ENCODE assay signal across 16 cellular contexts in genomic region chr13:22064854-22065646, GRCh38.
DNase-seq lines count a peak whose midpoint lies in the region; ATAC-seq lines count a peak whose summit lies in the region.
"Had no signal": no experiment of that assay in that cellular context is flagged by ENCODE, and none has a peak within 500 bp of the region (broad histone marks: within the 10 kb centered on the region; RNA-seq: fewer than 3 reads in every experiment).

No MANE protein-coding gene starts in this region.

- no peaks in the 10 kb centered on the region for H3K27me3 Mint-ChIP-seq in activated T-cell treated with anti-CD3 and anti-CD28 coated beads, Interleukin-2, amount 50 U/mL, for 72 hours (ENCODE audit: low read depth)
- H3K27me3 Mint-ChIP-seq in T-helper 2 cell treated with Interferon-gamma antibody and Interleukin-4, amounts not matched to agents 5 μg/mL and 100 μg/mL, for 36 hours (ENCODE audit: low read depth), result no peaks in the 10 kb centered on the region

- peaks cover 2% of the 10 kb centered on the region in 2 donors for H3K36me3 Mint-ChIP-seq in activated T-cell treated with anti-CD3 and anti-CD28 coated beads, Interleukin-2, amount 50 U/mL, for 72 hours (ENCODE audit: insufficient read depth in 2 of 2)
- H3K36me3 Mint-ChIP-seq in stimulated activated effector memory CD8-positive, alpha-beta T cell treated with anti-CD3 and anti-CD28 coated beads, Interleukin-12 subunit alpha, Interleukin-12 subunit beta, amount 100 ng/mL, for 72 hours, result peaks cover 24% of the 10 kb centered on the region
- H3K36me3 Mint-ChIP-seq in T-helper 2 cell treated with Interferon-gamma antibody and Interleukin-4, amounts not matched to agents 5 μg/mL and 100 μg/mL, for 36 hours (ENCODE audit: low read depth), result no peaks in the 10 kb centered on the region

- no peaks in the 10 kb centered on the region for H3K9me3 Mint-ChIP-seq in activated T-cell treated with anti-CD3 and anti-CD28 coated beads, Interleukin-2, amount 50 U/mL, for 72 hours
- H3K9me3 Mint-ChIP-seq in stimulated activated effector memory CD8-positive, alpha-beta T cell treated with anti-CD3 and anti-CD28 coated beads, Interleukin-12 subunit alpha, Interleukin-12 subunit beta, amount 100 ng/mL, for 72 hours, result no peaks in the 10 kb centered on the region
- peaks cover 3% of the 10 kb centered on the region for H3K9me3 Mint-ChIP-seq in T-helper 2 cell treated with Interferon-gamma antibody and Interleukin-4, amounts not matched to agents 5 μg/mL and 100 μg/mL, for 36 hours

- DNase-seq in activated T-cell treated with anti-CD3 and anti-CD28 coated beads, Interleukin-2, amount 50 U/mL, for 72 hours, result no peak
- no peak for DNase-seq in activated T-cell treated with anti-CD3 and anti-CD28 coated beads, Interleukin-2, amount 50 U/mL, for 48 hours
- DNase-seq in SW480 (ENCODE audit: low spot score) (peak; percentile 84), islet precursor cell (peak; percentile 68), left lobe of liver (ENCODE audit: low spot score) (no peak), NCI-H524 (lab: John Stamatoyannopoulos, UW) (no peak)
- no peak for DNase-seq in stimulated activated effector memory CD8-positive, alpha-beta T cell treated with anti-CD3 and anti-CD28 coated beads, Interleukin-12 subunit alpha, Interleukin-12 subunit beta, amount 100 ng/mL, for 72 hours (ENCODE audit: low spot score in 2 of 2)
- no peak for DNase-seq in T-helper 2 cell treated with Interferon-gamma antibody and Interleukin-4, amounts not matched to agents 5 μg/mL and 100 μg/mL, for 36 hours (ENCODE audit: low spot score)
- DNase-seq: activated CD4-positive, alpha-beta T cell treated with anti-CD3 and anti-CD28 coated beads for 4 hours; DMS 273 treated with DMSO at 0.1 percent for 48 hours; GDM1; lower lobe of right lung; NCI-H2227 treated with DMSO at 0.1 percent for 48 hours; NK-92 treated with Interleukin-12 subunit alpha and Interleukin-12 subunit beta, amount 100 ng/mL, for 24 hours had no signal

- H3K4me3 Mint-ChIP-seq in activated T-cell treated with anti-CD3 and anti-CD28 coated beads, Interleukin-2, amount 50 U/mL, for 72 hours, result peak overlapping the region; percentile 31 to 39
- peak overlapping the region; percentile 45 for H3K4me3 Mint-ChIP-seq in stimulated activated effector memory CD8-positive, alpha-beta T cell treated with anti-CD3 and anti-CD28 coated beads, Interleukin-12 subunit alpha, Interleukin-12 subunit beta, amount 100 ng/mL, for 72 hours
- no peak overlapping the region for H3K4me3 Mint-ChIP-seq in T-helper 2 cell treated with Interferon-gamma antibody and Interleukin-4, amounts not matched to agents 5 μg/mL and 100 μg/mL, for 36 hours

- H3K27ac Mint-ChIP-seq in activated T-cell treated with anti-CD3 and anti-CD28 coated beads, Interleukin-2, amount 50 U/mL, for 72 hours, result peak overlapping the region; percentile 72
- peak overlapping the region; percentile 74 for H3K27ac Mint-ChIP-seq in stimulated activated effector memory CD8-positive, alpha-beta T cell treated with anti-CD3 and anti-CD28 coated beads, Interleukin-12 subunit alpha, Interleukin-12 subunit beta, amount 100 ng/mL, for 72 hours
- no peak overlapping the region for H3K27ac Mint-ChIP-seq in T-helper 2 cell treated with Interferon-gamma antibody and Interleukin-4, amounts not matched to agents 5 μg/mL and 100 μg/mL, for 36 hours

- H3K4me1 Mint-ChIP-seq in activated T-cell treated with anti-CD3 and anti-CD28 coated beads, Interleukin-2, amount 50 U/mL, for 72 hours (ENCODE audit: low read depth), result peaks cover 65% of the 10 kb centered on the region
- H3K4me1 Mint-ChIP-seq in stimulated activated effector memory CD8-positive, alpha-beta T cell treated with anti-CD3 and anti-CD28 coated beads, Interleukin-12 subunit alpha, Interleukin-12 subunit beta, amount 100 ng/mL, for 72 hours, result peaks cover 54% of the 10 kb centered on the region
- H3K4me1 Mint-ChIP-seq in T-helper 2 cell treated with Interferon-gamma antibody and Interleukin-4, amounts not matched to agents 5 μg/mL and 100 μg/mL, for 36 hours (ENCODE audit: low read depth), result peaks cover 38% of the 10 kb centered on the region

- no peak for ATAC-seq in activated T-cell treated with anti-CD3 and anti-CD28 coated beads, Interleukin-2, amount 50 U/mL, for 72 hours (replicated peaks in 1 of 2)
- no peak for ATAC-seq in stimulated activated effector memory CD8-positive, alpha-beta T cell treated with anti-CD3 and anti-CD28 coated beads, Interleukin-12 subunit alpha, Interleukin-12 subunit beta, amount 100 ng/mL, for 72 hours
- no peak for ATAC-seq in left lobe of liver
- ATAC-seq: A549, K562, lower lobe of right lung had no signal

Comparison
In these comparisons a context has a peak if more than half of its experiments do, and no peak if none do; other contexts are left out.
1. DNase-seq: peak in SW480 (single experiment) and islet precursor cell (single experiment); none in activated T-cell treated with anti-CD3 and anti-CD28 coated beads, Interleukin-2, amount 50 U/mL, for 72 hours (0 of 2), activated T-cell treated with anti-CD3 and anti-CD28 coated beads, Interleukin-2, amount 50 U/mL, for 48 hours (0 of 2), stimulated activated effector memory CD8-positive, alpha-beta T cell treated with anti-CD3 and anti-CD28 coated beads, Interleukin-12 subunit alpha, Interleukin-12 subunit beta, amount 100 ng/mL, for 72 hours (0 of 2), T-helper 2 cell treated with Interferon-gamma antibody and Interleukin-4, amounts not matched to agents 5 μg/mL and 100 μg/mL, for 36 hours (single experiment), left lobe of liver (single experiment) and NCI-H524 (0 of 2).